Comparison of ENCODE assay signal across 1 cellular context in the genomic region with DNA sequence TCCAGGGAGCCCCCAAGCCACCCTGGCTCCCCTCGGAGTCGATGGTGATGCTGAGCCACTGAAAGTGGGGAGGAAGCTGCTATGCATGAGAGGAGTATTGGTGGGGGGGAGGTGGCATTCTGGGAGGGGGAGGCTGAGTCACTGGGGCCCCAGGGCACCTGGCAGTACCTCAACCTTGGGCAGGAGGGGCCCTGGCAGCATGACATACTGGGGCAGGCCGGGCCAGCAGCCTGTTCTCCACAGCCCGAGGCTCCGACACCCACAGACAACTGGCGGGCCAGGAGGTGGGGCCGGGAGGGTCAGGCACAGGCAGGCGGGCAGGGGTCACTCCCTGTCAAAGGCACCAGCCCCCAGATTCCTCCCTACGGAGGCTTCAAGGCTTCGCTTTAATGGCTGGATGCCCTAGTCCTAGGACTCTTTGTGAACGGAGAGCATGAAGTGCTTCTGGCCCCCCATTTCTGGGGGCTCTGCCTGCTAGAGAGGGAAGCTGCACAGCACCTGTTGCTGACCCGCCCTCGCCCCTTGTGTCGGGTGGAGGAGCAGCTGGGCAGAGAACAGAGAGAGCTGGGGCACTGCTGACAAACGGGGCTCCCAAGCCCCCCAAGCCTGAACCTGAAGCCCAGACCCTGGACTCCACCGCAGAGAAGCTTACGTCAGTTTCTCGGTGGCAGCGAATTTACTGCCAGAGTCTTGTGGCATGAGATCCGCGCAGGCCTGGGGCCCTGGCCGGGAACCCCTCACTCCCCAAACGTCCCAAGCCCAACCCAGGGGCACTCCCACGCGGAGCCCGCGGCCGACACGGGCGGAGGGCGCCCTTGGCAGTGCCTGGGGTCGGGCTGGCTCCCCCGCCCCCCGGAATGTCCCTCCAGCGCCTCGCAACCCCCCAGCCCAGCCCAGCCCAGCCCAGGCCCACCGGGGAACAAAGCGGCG.
TF ChIP-seq lines count a peak whose summit lies in the region.

No MANE protein-coding gene starts in this region.

TF ChIP-seq in endothelial cell of umbilical vein, 7 proteins besides CTCF, POLR2A, EP300 and RAD21:
- TF ChIP-seq FOS (IDR thresholded peaks at IDR 0.05; ENCODE audit: borderline replicate concordance, insufficient read depth, low read length) = no peak
- TF ChIP-seq EZH2 (IDR thresholded peaks at IDR 0.05; ENCODE audit: borderline replicate concordance, low read depth, low read length, severe bottlenecking) = no peak
- TF ChIP-seq, protein P1, sequence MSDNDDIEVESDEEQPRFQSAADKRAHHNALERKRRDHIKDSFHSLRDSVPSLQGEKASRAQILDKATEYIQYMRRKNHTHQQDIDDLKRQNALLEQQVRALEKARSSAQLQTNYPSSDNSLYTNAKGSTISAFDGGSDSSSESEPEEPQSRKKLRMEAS (IDR thresholded peaks at IDR 0.05; ENCODE audit: insufficient read depth, insufficient read length) = no peak
- no peak for TF ChIP-seq JUN (IDR thresholded peaks at IDR 0.05; ENCODE audit: borderline replicate concordance, insufficient read depth, insufficient read length, low read depth)
- TF ChIP-seq POLR2AphosphoS5 (IDR thresholded peaks at IDR 0.05; ENCODE audit: insufficient read depth, low read depth, low read length) = peak; percentile 7
- TF ChIP-seq MYC (IDR thresholded peaks at IDR 0.05; ENCODE audit: low read depth, low read length) = no peak
- no peak for TF ChIP-seq GATA2 (IDR thresholded peaks at IDR 0.05; ENCODE audit: insufficient read depth, insufficient read length, low read depth, low read length)
